Comparison of ENCODE assay signal across 15 cellular contexts in the genomic region with DNA sequence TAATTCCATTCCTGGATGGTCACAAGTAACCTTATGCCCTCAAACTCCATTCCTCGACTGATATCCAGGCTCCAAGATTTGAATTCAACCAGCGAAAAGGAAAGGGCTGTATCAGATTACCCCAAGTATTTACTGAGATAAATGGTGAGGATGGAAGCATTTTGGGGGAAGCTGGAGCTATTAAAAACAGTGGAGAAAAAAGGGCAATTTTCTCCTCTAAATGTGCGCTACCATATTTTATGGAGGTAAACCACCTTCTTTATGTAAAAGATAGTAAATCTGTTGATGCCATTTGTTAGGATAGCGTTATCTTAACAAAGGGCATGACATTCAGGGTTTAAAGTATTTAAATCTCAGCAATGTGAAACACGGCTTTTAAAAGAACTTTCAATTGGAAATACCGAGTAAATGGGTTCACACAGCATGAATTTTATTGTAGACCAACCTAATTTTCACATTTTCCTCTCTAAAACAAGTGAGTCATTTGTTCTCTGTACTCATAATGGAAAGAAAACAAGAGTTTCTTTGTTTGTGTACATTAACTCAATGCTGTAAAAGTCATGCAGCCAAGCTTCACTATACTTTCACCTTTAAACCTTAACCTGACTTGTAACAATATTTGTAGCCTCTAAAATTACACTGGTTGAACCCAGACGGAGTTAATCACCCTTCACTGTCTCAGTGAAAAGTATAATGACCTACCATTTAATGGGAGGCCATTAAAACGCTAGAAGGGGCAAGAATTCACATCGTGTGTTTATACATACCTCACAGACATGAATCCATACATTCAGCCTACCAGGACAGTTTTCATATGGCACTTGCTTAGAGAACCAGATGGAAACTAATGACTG.
DNase-seq lines count a peak whose midpoint lies in the region; ATAC-seq and TF ChIP-seq lines count a peak whose summit lies in the region.
"Had no signal": no experiment of that assay in that cellular context is flagged by ENCODE, and none has a peak within 500 bp of the region (broad histone marks: within the 10 kb centered on the region; RNA-seq: fewer than 3 reads in every experiment).

No MANE protein-coding gene starts in this region.

- H3K18ac ChIP-seq in H9 (ENCODE audit: insufficient read length, low read depth, low read length) (no peak overlapping the region), trophoblast cell (ENCODE audit: low read length) (no peak overlapping the region)

- no peaks in the 10 kb centered on the region for H3K27me3 ChIP-seq in H9 (ENCODE audit: insufficient read depth, low read length)
- no peaks in the 10 kb centered on the region for H3K27me3 ChIP-seq in hepatocyte
- H3K27me3 ChIP-seq in trophoblast cell (ENCODE audit: insufficient read depth, low read length) = no peaks in the 10 kb centered on the region
- no peaks in the 10 kb centered on the region for H3K27me3 ChIP-seq in heart right ventricle
- H3K27me3 ChIP-seq: SJCRH30 had no signal

- no peak overlapping the region for H2AK5ac ChIP-seq in H9 (ENCODE audit: insufficient read length, low read length)
- no peak overlapping the region for H2AK5ac ChIP-seq in trophoblast cell (ENCODE audit: low read length)

- H3K23ac ChIP-seq in H9 (ENCODE audit: insufficient read length, low read depth, low read length) (no peak overlapping the region), trophoblast cell (ENCODE audit: low read length) (no peak overlapping the region)

- H4K12ac ChIP-seq in trophoblast cell (ENCODE audit: low read depth, low read length) = no peak overlapping the region

- intact Hi-C loops in heart right ventricle (cut with DNase I) = no loop called here

- no peak overlapping the region for H3K56ac ChIP-seq in H9 (ENCODE audit: insufficient read length, low read depth, low read length)

- H3K4me2 ChIP-seq in H9 (ENCODE audit: insufficient read depth, insufficient read length, low read length) (peak overlapping the region; percentile 64), hepatocyte (peak overlapping the region; percentile 43), trophoblast cell (ENCODE audit: low read length) (no peak overlapping the region)

- H2BK20ac ChIP-seq in H9 (ENCODE audit: low read depth, low read length, poor library complexity, severe bottlenecking) = no peak overlapping the region

- H3K27ac Mint-ChIP-seq in H9 = peak overlapping the region; percentile 78 to 96 (median 91); a peak in 6 of 7 replicates
- H3K27ac Mint-ChIP-seq: activated CD4-positive, alpha-beta memory T cell treated with anti-CD3 and anti-CD28 coated beads for 36 hours; activated T-helper 17 cell treated with anti-CD3 and anti-CD28 coated beads, Interleukin-2, amount 50 U/mL, for 72 hours; B cell had no signal

- H3K27me3 Mint-ChIP-seq in H9 (ENCODE audit: low read depth) = no peaks in the 10 kb centered on the region
- H3K27me3 Mint-ChIP-seq: activated CD4-positive, alpha-beta memory T cell treated with anti-CD3 and anti-CD28 coated beads for 36 hours; activated T-helper 17 cell treated with anti-CD3 and anti-CD28 coated beads, Interleukin-2, amount 50 U/mL, for 72 hours; B cell had no signal

- no peaks in the 10 kb centered on the region for H3K79me1 ChIP-seq in H9 (ENCODE audit: insufficient read depth, low read depth, low read length, poor library complexity, severe bottlenecking)
- H3K79me1 ChIP-seq in trophoblast cell (ENCODE audit: low read length) = no peaks in the 10 kb centered on the region

- no peak for ATAC-seq in heart right ventricle
- ATAC-seq: activated T-helper 17 cell treated with anti-CD3 and anti-CD28 coated beads, Interleukin-2, amount 50 U/mL, for 72 hours had no signal

- H3K4me3 Mint-ChIP-seq in H9 = peak overlapping the region; percentile 32 to 54
- H3K4me3 Mint-ChIP-seq: activated CD4-positive, alpha-beta memory T cell treated with anti-CD3 and anti-CD28 coated beads for 36 hours; activated T-helper 17 cell treated with anti-CD3 and anti-CD28 coated beads, Interleukin-2, amount 50 U/mL, for 72 hours; B cell had no signal

- no peaks in the 10 kb centered on the region for H3K9me3 ChIP-seq in H9 (ENCODE audit: control insufficient read depth, low read depth, low read length)
- H3K9me3 ChIP-seq in hepatocyte (ENCODE audit: low read depth) = no peaks in the 10 kb centered on the region
- H3K9me3 ChIP-seq in trophoblast cell (ENCODE audit: insufficient read depth, low read depth, low read length) = no peaks in the 10 kb centered on the region
- H3K9me3 ChIP-seq in heart right ventricle = peaks cover 0 to 35% (median 13%) of the 10 kb centered on the region in 11 donors
- H3K9me3 ChIP-seq: SJCRH30 had no signal

- H3K4me3 ChIP-seq in hepatocyte (no peak overlapping the region), trophoblast cell (ENCODE audit: low read depth, low read length) (no peak overlapping the region), heart right ventricle (no peak overlapping the region)
- H3K4me3 ChIP-seq: SJCRH30 had no signal

- H4K8ac ChIP-seq in H9 (replicated peaks; ENCODE audit: insufficient read length, low read depth, low read length) = no peak overlapping the region
- no peak overlapping the region for H4K8ac ChIP-seq in trophoblast cell (ENCODE audit: low read depth, low read length)

- H4K20me1 ChIP-seq in H9 (ENCODE audit: control insufficient read depth, insufficient read depth, insufficient read length) (no peaks in the 10 kb centered on the region), hepatocyte (ENCODE audit: insufficient read depth, poor library complexity, severe bottlenecking) (peaks cover 2% of the 10 kb centered on the region)

- no peak overlapping the region for H2BK15ac ChIP-seq in H9 (ENCODE audit: low read depth, low read length)

- H4K91ac ChIP-seq in H9 (ENCODE audit: insufficient read length, low read depth, low read length) (no peak overlapping the region), trophoblast cell (ENCODE audit: low read depth, low read length) (no peak overlapping the region)

- no peaks in the 10 kb centered on the region; a peak in 2 of 5 replicates for H3K9me3 Mint-ChIP-seq in H9

- DNase-seq in H9 (no peak), RPMI7951 (ENCODE audit: low read depth) (peak; percentile 48), hepatocyte (ENCODE audit: low spot score) (no peak), trophoblast cell (no peak), heart right ventricle (no peak), SKM-1 (lab: John Stamatoyannopoulos, UW; ENCODE audit: unreplicated experiment) (no peak), T-helper 2 cell (no peak), dedifferentiated amniotic fluid mesenchymal stem cell (ENCODE audit: extremely low spot score) (no peak)
- DNase-seq: activated CD4-positive, alpha-beta memory T cell treated with anti-CD3 and anti-CD28 coated beads for 36 hours; H7; NK-92 treated with Interleukin-12 subunit alpha and Interleukin-12 subunit beta, amount 100 ng/mL, for 24 hours; SJCRH30; stimulated activated CD4-positive, alpha-beta T cell treated with anti-CD3 and anti-CD28 coated beads, Interleukin-15, amount 100 ng/mL, for 24 hours had no signal

- TF ChIP-seq CTCF in H9 (conservative IDR thresholded peaks at IDR 0.05) = no peak
- TF ChIP-seq CTCF in hepatocyte (IDR thresholded peaks at IDR 0.05; ENCODE audit: poor library complexity) = no peak
- TF ChIP-seq CTCF in heart right ventricle (IDR thresholded peaks at IDR 0.05) = no peak

- H3K14ac ChIP-seq in H9 (ENCODE audit: insufficient read depth, low read length) (no peak overlapping the region), trophoblast cell (ENCODE audit: low read length) (no peak overlapping the region)

- no peaks in the 10 kb centered on the region for H3K9me2 ChIP-seq in hepatocyte (replicated peaks; ENCODE audit: insufficient read depth)

- no CpG with 5 or more reads among the region's 9 CpGs for WGBS in H9 (ENCODE audit: extremely low coverage, insufficient read length, low lambda C conversion rate)
- WGBS in hepatocyte (ENCODE audit: low lambda C conversion rate, missing lambda C conversion rate) = 35% methylated on average over 9 of the region's 9 CpGs
- WGBS in trophoblast cell (ENCODE audit: extremely low coverage, insufficient coverage, insufficient read length) = no CpG with 5 or more reads among the region's 9 CpGs
- 70 to 77% methylated on average over 9 of the region's 9 CpGs for WGBS in heart right ventricle, 2 donors

- H3K9ac ChIP-seq in H9 (ENCODE audit: extremely low read depth, insufficient read length, low read length) = peak overlapping the region; percentile 12
- no peak overlapping the region for H3K9ac ChIP-seq in trophoblast cell (ENCODE audit: low read length)

- no peaks in the 10 kb centered on the region for H3K23me2 ChIP-seq in H9 (ENCODE audit: insufficient read length, low read depth, low read length, poor library complexity, severe bottlenecking)

- H3T11ph ChIP-seq in H9 (ENCODE audit: low read length) = no peak overlapping the region

- peaks cover 34 to 37% of the 10 kb centered on the region in 2 experiments for H3K4me1 Mint-ChIP-seq in H9
- H3K4me1 Mint-ChIP-seq: activated T-helper 17 cell treated with anti-CD3 and anti-CD28 coated beads, Interleukin-2, amount 50 U/mL, for 72 hours; B cell had no signal

- no peak overlapping the region for H3K4ac ChIP-seq in H9 (ENCODE audit: low read depth, low read length)
- H3K4ac ChIP-seq in trophoblast cell (ENCODE audit: low read depth, low read length) = no peak overlapping the region

- peaks cover 2 to 15% (median 3%) of the 10 kb centered on the region in 3 experiments; a peak in 5 of 7 replicates for H3K36me3 Mint-ChIP-seq in H9 (ENCODE audit: insufficient read depth in 1 of 3, low read depth in 3 of 3)
- H3K36me3 Mint-ChIP-seq: activated CD4-positive, alpha-beta memory T cell treated with anti-CD3 and anti-CD28 coated beads for 36 hours had no signal

- H2AFZ ChIP-seq in H9 (ENCODE audit: low read length) = no peak overlapping the region
- no peak overlapping the region for H2AFZ ChIP-seq in hepatocyte
- no peak overlapping the region for H2AFZ ChIP-seq in trophoblast cell (ENCODE audit: insufficient read depth, low read length, poor library complexity)

- H2BK12ac ChIP-seq in H9 (ENCODE audit: insufficient read length, low read depth, low read length) = no peak overlapping the region
- no peak overlapping the region for H2BK12ac ChIP-seq in trophoblast cell (ENCODE audit: low read length)

- H3K27ac ChIP-seq in H9 (ENCODE audit: insufficient read length, low read depth, low read length) (peak overlapping the region; percentile 13), hepatocyte (peak overlapping the region; percentile 39), trophoblast cell (ENCODE audit: low read depth, low read length) (peak overlapping the region; percentile 26), heart right ventricle (no peak overlapping the region)
- H3K27ac ChIP-seq: SJCRH30 had no signal

- H3K79me2 ChIP-seq in H9 (ENCODE audit: insufficient read depth, low read length) (peaks cover 10% of the 10 kb centered on the region; the same call in 1 of the 2 replicates), hepatocyte (peaks cover 86% of the 10 kb centered on the region), trophoblast cell (ENCODE audit: control insufficient read depth, insufficient read depth, low read length, poor library complexity) (no peaks in the 10 kb centered on the region)

- H2BK5ac ChIP-seq in H9 (ENCODE audit: insufficient read length, low read length) (no peak overlapping the region), trophoblast cell (ENCODE audit: low read depth, low read length, poor library complexity) (no peak overlapping the region)

- H4K5ac ChIP-seq in H9 (ENCODE audit: insufficient read length, low read depth, low read length) = no peak overlapping the region

- H2BK120ac ChIP-seq in H9 (ENCODE audit: low read depth, low read length, poor library complexity, severe bottlenecking) (no peak overlapping the region), trophoblast cell (ENCODE audit: insufficient read depth, low read length, poor library complexity) (no peak overlapping the region)

- H3K36me3 ChIP-seq in hepatocyte (replicated peaks; ENCODE audit: insufficient read depth, low read depth) (no peaks in the 10 kb centered on the region), trophoblast cell (ENCODE audit: control insufficient read depth in 1 of 2, insufficient read depth in 2 of 2, low read length in 2 of 2) (no peaks in the 10 kb centered on the region), heart right ventricle (no peaks in the 10 kb centered on the region)

- H3K4me1 ChIP-seq in H9 (ENCODE audit: insufficient read depth, low read length) = peaks cover 2% of the 10 kb centered on the region; the same call in 1 of the 2 replicates
- peaks cover 11% of the 10 kb centered on the region for H3K4me1 ChIP-seq in hepatocyte (ENCODE audit: insufficient read depth)
- H3K4me1 ChIP-seq in trophoblast cell (ENCODE audit: control insufficient read depth in 1 of 2, insufficient read depth in 2 of 2, low read length in 2 of 2) = peaks cover 0 to 5% of the 10 kb centered on the region in 2 experiments
- H3K4me1 ChIP-seq in heart right ventricle = no peaks in the 10 kb centered on the region
- H3K4me1 ChIP-seq: SJCRH30 had no signal

Comparison
In these comparisons a context has a peak if more than half of its experiments do, and no peak if none do; other contexts are left out.
1. H3K27ac ChIP-seq: peak in H9 (single experiment), hepatocyte (single experiment) and trophoblast cell (single experiment); none in heart right ventricle (0 of 10).